ENCODE assay signal across 29 cellular contexts in genomic region chr20:63814833-63815612, GRCh38. TPM values are rescaled to one million over a fixed set of nuclear protein-coding genes. Genes with fewer than 3 reads are reported as not detected.
"Had no signal": no experiment of that assay in that cellular context is flagged by ENCODE, and none has a peak within 500 bp of the region (broad histone marks: within the 10 kb centered on the region; RNA-seq: fewer than 3 reads in every experiment).

No MANE protein-coding gene starts in this region.

- H3K36me3 Mint-ChIP-seq: activated CD4-positive, alpha-beta memory T cell treated with anti-CD3 and anti-CD28 coated beads for 36 hours; activated naive CD8-positive, alpha-beta T cell treated with anti-CD3 and anti-CD28 coated beads, Interleukin-2, amount 10 ng/mL, durations not matched to agents 7 days and 5 days; immature natural killer cell; naive thymus-derived CD4-positive, alpha-beta T cell; stimulated activated naive B cell treated with anti-CD40 and anti-IgM and Interleukin-4, amounts not matched to agents 10 μg/mL and 1 μg/mL and 100 μg/mL, for 72 hours had no signal

- H3K9me3 Mint-ChIP-seq: activated B cell treated with CpG ODN at 0.5 μM for 24 hours; activated CD4-positive, alpha-beta memory T cell treated with anti-CD3 and anti-CD28 coated beads for 36 hours; activated naive CD4-positive, alpha-beta T cell treated with anti-CD3 and anti-CD28 coated beads for 36 hours; activated naive CD8-positive, alpha-beta T cell treated with anti-CD3 and anti-CD28 coated beads, Interleukin-2, amount 10 ng/mL, durations not matched to agents 7 days and 5 days; immature natural killer cell; naive thymus-derived CD4-positive, alpha-beta T cell had no signal

- DNase-seq: activated B cell treated with CpG ODN at 0.5 μM for 24 hours; activated CD4-positive, alpha-beta memory T cell treated with anti-CD3 and anti-CD28 coated beads for 36 hours; activated CD4-positive, alpha-beta T cell treated with anti-CD3 and anti-CD28 coated beads for 4 hours; activated naive CD4-positive, alpha-beta T cell treated with anti-CD3 and anti-CD28 coated beads for 36 hours; activated naive CD8-positive, alpha-beta T cell treated with anti-CD3 and anti-CD28 coated beads, Interleukin-2, amount 10 ng/mL, durations not matched to agents 7 days and 5 days; activated T-cell treated with anti-CD3 and anti-CD28 coated beads, Interleukin-2, amount 50 U/mL, for 48 hours; amniotic stem cell; cerebellar nuclear complex; immature natural killer cell; naive thymus-derived CD4-positive, alpha-beta T cell; nucleus accumbens; sigmoid colon; stimulated activated CD4-positive, alpha-beta T cell treated with anti-CD3 and anti-CD28 coated beads, Interleukin-15, amount 100 ng/mL, for 24 hours; stimulated activated CD4-positive, alpha-beta T cell treated with anti-CD3 and anti-CD28 coated beads, Interleukin-2, amount 100 ng/mL, for 48 hours; stimulated activated CD8-positive, alpha-beta memory T cell treated with anti-CD3 and anti-CD28 coated beads, Interleukin-4, amount 100 ng/mL, for 48 hours; stimulated activated naive B cell treated with anti-CD40 and anti-IgM and Interleukin-4, amounts not matched to agents 10 μg/mL and 1 μg/mL and 100 μg/mL, for 72 hours; T-helper 1 cell; transverse colon had no signal

- H3K36me3 ChIP-seq: sigmoid colon, transverse colon, vagina had no signal

- H3K4me2 ChIP-seq: smooth muscle cell had no signal

- H3K9me3 ChIP-seq: sigmoid colon, transverse colon, vagina had no signal

- H3K27me3 ChIP-seq: sigmoid colon, transverse colon, vagina had no signal

- H3K4me3 ChIP-seq: coronary artery, lung, sigmoid colon, smooth muscle cell, transverse colon, vagina had no signal

- H3K4me3 Mint-ChIP-seq: activated B cell treated with CpG ODN at 0.5 μM for 24 hours; activated CD4-positive, alpha-beta memory T cell treated with anti-CD3 and anti-CD28 coated beads for 36 hours; activated naive CD4-positive, alpha-beta T cell treated with anti-CD3 and anti-CD28 coated beads for 36 hours; activated naive CD8-positive, alpha-beta T cell treated with anti-CD3 and anti-CD28 coated beads, Interleukin-2, amount 10 ng/mL, durations not matched to agents 7 days and 5 days; immature natural killer cell; naive thymus-derived CD4-positive, alpha-beta T cell; stimulated activated naive B cell treated with anti-CD40 and anti-IgM and Interleukin-4, amounts not matched to agents 10 μg/mL and 1 μg/mL and 100 μg/mL, for 72 hours had no signal

- H3K27ac ChIP-seq: coronary artery, epithelial cell of prostate, sigmoid colon, transverse colon, vagina had no signal

- H3K4me1 ChIP-seq: sigmoid colon had no signal

- H3K27me3 Mint-ChIP-seq: activated CD4-positive, alpha-beta memory T cell treated with anti-CD3 and anti-CD28 coated beads for 36 hours had no signal

- H3K27ac Mint-ChIP-seq: activated B cell treated with CpG ODN at 0.5 μM for 24 hours; activated CD4-positive, alpha-beta memory T cell treated with anti-CD3 and anti-CD28 coated beads for 36 hours; activated naive CD4-positive, alpha-beta T cell treated with anti-CD3 and anti-CD28 coated beads for 36 hours; activated naive CD8-positive, alpha-beta T cell treated with anti-CD3 and anti-CD28 coated beads, Interleukin-2, amount 10 ng/mL, durations not matched to agents 7 days and 5 days; stimulated activated naive B cell treated with anti-CD40 and anti-IgM and Interleukin-4, amounts not matched to agents 10 μg/mL and 1 μg/mL and 100 μg/mL, for 72 hours had no signal

- ATAC-seq: left lobe of liver; naive thymus-derived CD4-positive, alpha-beta T cell; stimulated activated naive B cell treated with anti-CD40 and anti-IgM and Interleukin-4, amounts not matched to agents 10 μg/mL and 1 μg/mL and 100 μg/mL, for 72 hours had no signal

- H3K4me1 Mint-ChIP-seq: activated B cell treated with CpG ODN at 0.5 μM for 24 hours; activated naive CD8-positive, alpha-beta T cell treated with anti-CD3 and anti-CD28 coated beads, Interleukin-2, amount 10 ng/mL, durations not matched to agents 7 days and 5 days; immature natural killer cell had no signal

RNA-seq across cellular contexts. Expression of gene ABHD16B, which starts 46.3 kb away (rescaled TPM):
- total RNA-seq: activated B cell treated with CpG ODN at 0.5 μM for 24 hours; activated CD4-positive, alpha-beta memory T cell treated with anti-CD3 and anti-CD28 coated beads for 36 hours; activated naive CD4-positive, alpha-beta T cell treated with anti-CD3 and anti-CD28 coated beads for 36 hours; activated naive CD8-positive, alpha-beta T cell treated with anti-CD3 and anti-CD28 coated beads, Interleukin-2, amount 10 ng/mL, durations not matched to agents 7 days and 5 days; bronchial epithelial cell; fibroblast of villous mesenchyme; kidney epithelial cell; left lobe of liver; lung; renal cortical epithelial cell; sigmoid colon; smooth muscle cell; temporal lobe; transverse colon; vagina had no signal
